ENCODE assay signal across 8 cellular contexts in genomic region chr20:50111829-50112495, GRCh38. TPM values are rescaled to one million over a fixed set of nuclear protein-coding genes. Genes with fewer than 3 reads are reported as not detected.
A peak's percentile ranks its signal among the peaks of the same experiment; 100 is the strongest.
DNase-seq lines count a peak whose midpoint lies in the region; ATAC-seq and TF ChIP-seq lines count a peak whose summit lies in the region.

No MANE protein-coding gene starts in this region.

- peak overlapping the region; percentile 77 to 83 for H3K9ac ChIP-seq in liver (ENCODE audit: low read depth in 1 of 2, low read length in 2 of 2)

- peaks cover 35% of the 10 kb centered on the region for H3K36me3 Mint-ChIP-seq in activated CD4-positive, alpha-beta T cell treated with anti-CD3 and anti-CD28 coated beads, Interleukin-2, amount 10 ng/mL, durations not matched to agents 24 days and 14 days (ENCODE audit: low read depth)

- H3K9me3 Mint-ChIP-seq in activated CD4-positive, alpha-beta T cell treated with anti-CD3 and anti-CD28 coated beads, Interleukin-2, amount 10 ng/mL, durations not matched to agents 24 days and 14 days: no peaks in the 10 kb centered on the region

- TF ChIP-seq CTCF in adrenal gland (IDR thresholded peaks at IDR 0.05) (no peak), liver (IDR thresholded peaks at IDR 0.05; ENCODE audit: low read depth, low read length, missing input control) (no peak), testis (IDR thresholded peaks at IDR 0.05) (no peak)

- H3K4me3 ChIP-seq in adrenal gland (peak overlapping the region; percentile 56 to 94 (median 81)), liver (ENCODE audit: low read depth in 1 of 3, low read length in 3 of 3) (peak overlapping the region; percentile 78 to 91 (median 83)), testis (peak overlapping the region; percentile 98 to 100)

- TF ChIP-seq POLR2A in adrenal gland (IDR thresholded peaks at IDR 0.05) (no peak), testis (IDR thresholded peaks at IDR 0.05) (no peak)

- peak overlapping the region in 4 of 5 donors; percentile 92 to 99 (median 98) for H3K27ac ChIP-seq in adrenal gland
- H3K27ac ChIP-seq in liver (ENCODE audit: low read depth in 1 of 2, low read length in 2 of 2): peak overlapping the region; percentile 83 to 97
- peak overlapping the region; percentile 90 to 98 for H3K27ac ChIP-seq in testis

- H3K4me3 Mint-ChIP-seq in activated CD4-positive, alpha-beta T cell treated with anti-CD3 and anti-CD28 coated beads, Interleukin-2, amount 10 ng/mL, durations not matched to agents 24 days and 14 days: peak overlapping the region; percentile 98

- H3K27me3 ChIP-seq in adrenal gland (no peaks in the 10 kb centered on the region), liver (ENCODE audit: control insufficient read depth in 4 of 4, insufficient read depth in 4 of 4, low read length in 3 of 4) (no peaks in the 10 kb centered on the region), testis (no peaks in the 10 kb centered on the region)

- H3K27ac Mint-ChIP-seq in activated CD4-positive, alpha-beta T cell treated with anti-CD3 and anti-CD28 coated beads, Interleukin-2, amount 10 ng/mL, durations not matched to agents 24 days and 14 days: peak overlapping the region; percentile 97

- H3K4me1 ChIP-seq in adrenal gland (replicated peaks in 1 of 2) (peaks cover 44 to 75% of the 10 kb centered on the region in 2 donors), liver (ENCODE audit: control insufficient read depth in 4 of 4, insufficient read depth in 4 of 4, low read length in 3 of 4) (peaks cover 9 to 55% (median 49%) of the 10 kb centered on the region in 4 donors), testis (peaks cover 31% of the 10 kb centered on the region)

- TF ChIP-seq RAD21 in liver (IDR thresholded peaks at IDR 0.05): no peak

- no peak for ATAC-seq in HG02571 (IDR thresholded peaks at IDR 0.05; ENCODE audit: unreplicated experiment)

- WGBS in adrenal gland, 4 donors: 6 to 10% (median 9%) methylated on average over 9 of the region's 9 CpGs
- 19% methylated on average over 9 of the region's 9 CpGs for WGBS in liver
- 7 to 8% methylated on average over 9 of the region's 9 CpGs for WGBS in testis, 2 donors

- H3K27me3 Mint-ChIP-seq in activated CD4-positive, alpha-beta T cell treated with anti-CD3 and anti-CD28 coated beads, Interleukin-2, amount 10 ng/mL, durations not matched to agents 24 days and 14 days: no peaks in the 10 kb centered on the region

- intact Hi-C loops in activated CD4-positive, alpha-beta T cell treated with anti-CD3 and anti-CD28 coated beads, Interleukin-2, amount 10 ng/mL, durations not matched to agents 24 days and 14 days (cut with micrococcal nuclease): loop anchor here (1.0 to 10.0 kb wide), 7 partner anchors 9 to 1067 kb away; partner anchors contain the start of genes CSE1L, PARD6B, SLC9A8 and ZNFX1
- intact Hi-C loops in adrenal gland (cut with DNase I): no loop called here
- intact Hi-C loops in testis (cut with DNase I; ENCODE audit: low total_unique reads): no loop called here

- peaks cover 78% of the 10 kb centered on the region for H3K4me1 Mint-ChIP-seq in activated CD4-positive, alpha-beta T cell treated with anti-CD3 and anti-CD28 coated beads, Interleukin-2, amount 10 ng/mL, durations not matched to agents 24 days and 14 days

- peak; percentile 63 for DNase-seq in activated CD4-positive, alpha-beta T cell treated with anti-CD3 and anti-CD28 coated beads, Interleukin-2, amount 10 ng/mL, durations not matched to agents 24 days and 14 days
- DNase-seq in activated CD4-positive, alpha-beta T cell treated with anti-CD3 and anti-CD28 coated beads for 48 hours: no peak
- DNase-seq in adrenal gland (no peak), testis (no peak), NCI-H446 treated with DMSO at 0.1 percent for 48 hours (lab: John Stamatoyannopoulos, UW) (no peak), NCI-H2107 (lab: John Stamatoyannopoulos, UW) (no peak)

- H3K36me3 ChIP-seq in adrenal gland (replicated peaks in 1 of 2) (no peaks in the 10 kb centered on the region), liver (ENCODE audit: control insufficient read depth in 4 of 4, insufficient read depth in 3 of 4, low read depth in 1 of 4, low read length in 3 of 4) (no peaks in the 10 kb centered on the region), testis (ENCODE audit: low read depth, missing control alignments) (no peaks in the 10 kb centered on the region)

- H3K9me3 ChIP-seq in adrenal gland (replicated peaks in 1 of 3) (no peaks in the 10 kb centered on the region), liver (ENCODE audit: control insufficient read depth in 4 of 4, low read length in 3 of 4) (no peaks in the 10 kb centered on the region), testis (no peaks in the 10 kb centered on the region)

TF ChIP-seq in liver, 16 proteins besides CTCF, POLR2A, EP300 and RAD21:
- TF ChIP-seq NR2F2 (IDR thresholded peaks at IDR 0.05): no peak
- peak; percentile 12 for TF ChIP-seq YY1 (IDR thresholded peaks at IDR 0.05)
- TF ChIP-seq, protein P1, sequence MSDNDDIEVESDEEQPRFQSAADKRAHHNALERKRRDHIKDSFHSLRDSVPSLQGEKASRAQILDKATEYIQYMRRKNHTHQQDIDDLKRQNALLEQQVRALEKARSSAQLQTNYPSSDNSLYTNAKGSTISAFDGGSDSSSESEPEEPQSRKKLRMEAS (IDR thresholded peaks at IDR 0.05): no peak
- no peak for TF ChIP-seq SP1 (IDR thresholded peaks at IDR 0.05)
- peak in 1 of 2 donors; percentile 45 for TF ChIP-seq HNF4A (conservative IDR thresholded peaks at IDR 0.05)

RNA-seq across cellular contexts. Expression of gene UBE2V1, which starts 1.0 kb away (rescaled TPM):
- total RNA-seq in activated CD4-positive, alpha-beta T cell treated with anti-CD3 and anti-CD28 coated beads, Interleukin-2, amount 10 ng/mL, durations not matched to agents 24 days and 14 days: 142 and 153 TPM in 2 replicates
- total RNA-seq in adrenal gland (100 to 1,000 TPM in 2 of 8 donors, 10 to 100 TPM in 6; 57.4 to 123 (median 79.4) TPM), liver (10 to 100 TPM; 27.9 to 29.7 TPM), testis (10 to 100 TPM; 78.1 to 80.5 TPM)
- polyA plus RNA-seq in adrenal gland (100 to 1,000 TPM in 1 of 3 donors, 10 to 100 TPM in 2; 78.7 to 242 (median 80.0) TPM), liver (10 to 100 TPM; 38.8 to 53.0 TPM), testis (ENCODE audit: insufficient read depth, low read depth, low replicate concordance) (121 TPM)

RNA-seq across cellular contexts. Expression of gene PEDS1, which starts 41.6 kb away (rescaled TPM):
- total RNA-seq in activated CD4-positive, alpha-beta T cell treated with anti-CD3 and anti-CD28 coated beads, Interleukin-2, amount 10 ng/mL, durations not matched to agents 24 days and 14 days: 26.3 and 30.2 TPM in 2 replicates
- total RNA-seq in adrenal gland (10 to 100 TPM; 18.7 to 39.1 (median 28.5) TPM), liver (1 to 10 TPM; 4.8 to 6.5 TPM), testis (10 to 100 TPM; 40.1 to 45.5 TPM)
- polyA plus RNA-seq in adrenal gland (10 to 100 TPM; 29.4 to 32.6 (median 30.2) TPM), liver (10 to 100 TPM; 10.7 to 19.3 TPM), testis (ENCODE audit: insufficient read depth, low read depth, low replicate concordance) (39.3 TPM)
